ENCODE assay signal across 10 cellular contexts in genomic region chr1:67618285-67619018, GRCh38.
DNase-seq lines count a peak whose midpoint lies in the region; ATAC-seq and TF ChIP-seq lines count a peak whose summit lies in the region.
"Had no signal": no experiment of that assay in that cellular context is flagged by ENCODE, and none has a peak within 500 bp of the region (broad histone marks: within the 10 kb centered on the region; RNA-seq: fewer than 3 reads in every experiment).

No MANE protein-coding gene starts in this region.

- H3K36me3 ChIP-seq in ascending aorta (no peaks in the 10 kb centered on the region), heart left ventricle (no peaks in the 10 kb centered on the region), prostate gland (no peaks in the 10 kb centered on the region)
- no peaks in the 10 kb centered on the region for H3K36me3 ChIP-seq in effector memory CD4-positive, alpha-beta T cell (ENCODE audit: control insufficient read depth, insufficient read depth, low read length)

- H3K9me3 Mint-ChIP-seq in immature natural killer cell, result no peaks in the 10 kb centered on the region
- H3K9me3 Mint-ChIP-seq: type B pancreatic cell had no signal

- H3K27ac ChIP-seq in ascending aorta (peak overlapping the region; percentile 80 to 82), heart left ventricle (peak overlapping the region; percentile 6 to 66 (median 46)), prostate gland (peak overlapping the region; percentile 43 to 66)
- no peak overlapping the region for H3K27ac ChIP-seq in effector memory CD4-positive, alpha-beta T cell (ENCODE audit: insufficient read depth, low read length, poor library complexity, severe bottlenecking)

- peaks cover 0 to 2% (median 2%) of the 10 kb centered on the region in 3 donors for H3K27me3 Mint-ChIP-seq in immature natural killer cell (ENCODE audit: low read depth in 3 of 3)
- H3K27me3 Mint-ChIP-seq: type B pancreatic cell had no signal

- no peak overlapping the region for H3K27ac Mint-ChIP-seq in immature natural killer cell
- H3K27ac Mint-ChIP-seq: type B pancreatic cell had no signal

- DNase-seq in C1 segment of cervical spinal cord (lab: John Stamatoyannopoulos, UW), result peak in 8 of 14 donors; percentile 4 to 66 (median 14)
- DNase-seq in ascending aorta (ENCODE audit: low spot score in 2 of 2), result peak; percentile 44 to 90
- peak in 4 of 5 donors; percentile 35 to 55 (median 46) for DNase-seq in heart left ventricle
- DNase-seq in prostate gland (ENCODE audit: low spot score), result peak; percentile 68
- no peak for DNase-seq in COLO829 (ENCODE audit: low spot score)
- no peak for DNase-seq in NCI-H446 treated with DMSO at 0.1 percent for 48 hours (lab: John Stamatoyannopoulos, UW)
- no peak for DNase-seq in effector memory CD4-positive, alpha-beta T cell
- no peak for DNase-seq in immature natural killer cell
- DNase-seq: NCI-H526 had no signal

- ATAC-seq in heart left ventricle, result peak; percentile 72 to 94 (median 88)

- TF ChIP-seq CTCF in ascending aorta (IDR thresholded peaks at IDR 0.05) (no peak), heart left ventricle (IDR thresholded peaks at IDR 0.05) (no peak), prostate gland (IDR thresholded peaks at IDR 0.05) (no peak)

- no peaks in the 10 kb centered on the region for H3K36me3 Mint-ChIP-seq in immature natural killer cell

- TF ChIP-seq POLR2A in heart left ventricle (IDR thresholded peaks at IDR 0.05), result no peak
- no peak for TF ChIP-seq POLR2A in prostate gland (IDR thresholded peaks at IDR 0.05)

- no peak overlapping the region for H3K4me3 Mint-ChIP-seq in immature natural killer cell
- H3K4me3 Mint-ChIP-seq: type B pancreatic cell had no signal

- WGBS in heart left ventricle, 4 donors, result 59 to 62% (median 60%) methylated on average over 14 of the region's 14 CpGs
- WGBS in prostate gland, result 16% methylated on average over 14 of the region's 14 CpGs

- H3K4me3 ChIP-seq in ascending aorta, result peak overlapping the region; percentile 10 to 45
- peak overlapping the region in 1 of 12 donors; percentile 10 for H3K4me3 ChIP-seq in heart left ventricle
- no peak overlapping the region for H3K4me3 ChIP-seq in prostate gland
- H3K4me3 ChIP-seq in effector memory CD4-positive, alpha-beta T cell (ENCODE audit: insufficient read depth, low read depth, low read length, poor library complexity, severe bottlenecking), result no peak overlapping the region

- H3K27me3 ChIP-seq in ascending aorta, result no peaks in the 10 kb centered on the region
- H3K27me3 ChIP-seq in heart left ventricle, result no peaks in the 10 kb centered on the region
- no peaks in the 10 kb centered on the region for H3K27me3 ChIP-seq in prostate gland (replicated peaks; ENCODE audit: insufficient read depth)
- peaks cover 4% of the 10 kb centered on the region for H3K27me3 ChIP-seq in effector memory CD4-positive, alpha-beta T cell (replicated peaks; ENCODE audit: control insufficient read depth, insufficient read depth, low read length, poor library complexity, severe bottlenecking)

- intact Hi-C loops in ascending aorta (cut with DNase I) (loop anchor here (2.0 to 5.0 kb wide), 4 partner anchors 28 to 134 kb away; partner anchors contain the start of gene GADD45A), heart left ventricle (cut with DNase I) (no loop called here), prostate gland (cut with DNase I) (no loop called here)

- no peaks in the 10 kb centered on the region for H3K4me1 Mint-ChIP-seq in immature natural killer cell

- H3K9me3 ChIP-seq in ascending aorta (no peaks in the 10 kb centered on the region), heart left ventricle (no peaks in the 10 kb centered on the region), prostate gland (no peaks in the 10 kb centered on the region)
- H3K9me3 ChIP-seq in effector memory CD4-positive, alpha-beta T cell (ENCODE audit: control insufficient read depth, low read length), result no peaks in the 10 kb centered on the region

- peaks cover 2 to 14% of the 10 kb centered on the region in 2 donors for H3K4me1 ChIP-seq in ascending aorta
- peaks cover 0 to 15% (median 1%) of the 10 kb centered on the region in 12 donors for H3K4me1 ChIP-seq in heart left ventricle
- no peaks in the 10 kb centered on the region for H3K4me1 ChIP-seq in prostate gland (replicated peaks)
- H3K4me1 ChIP-seq in effector memory CD4-positive, alpha-beta T cell (ENCODE audit: control insufficient read depth, insufficient read depth, low read length, poor library complexity, severe bottlenecking), result no peaks in the 10 kb centered on the region

Comparison
In these comparisons a context has a peak if more than half of its experiments do, and no peak if none do; other contexts are left out.
1. DNase-seq: peak in C1 segment of cervical spinal cord (8 of 14), ascending aorta (2 of 2), heart left ventricle (4 of 5) and prostate gland (single experiment); none in COLO829 (single experiment), NCI-H446 treated with DMSO at 0.1 percent for 48 hours (single experiment), effector memory CD4-positive, alpha-beta T cell (0 of 3) and immature natural killer cell (0 of 3).
2. H3K4me3 ChIP-seq: peak in ascending aorta (2 of 2); none in prostate gland (0 of 2) and effector memory CD4-positive, alpha-beta T cell (single experiment).